ENCODE assay signal across 18 cellular contexts in the genomic region with DNA sequence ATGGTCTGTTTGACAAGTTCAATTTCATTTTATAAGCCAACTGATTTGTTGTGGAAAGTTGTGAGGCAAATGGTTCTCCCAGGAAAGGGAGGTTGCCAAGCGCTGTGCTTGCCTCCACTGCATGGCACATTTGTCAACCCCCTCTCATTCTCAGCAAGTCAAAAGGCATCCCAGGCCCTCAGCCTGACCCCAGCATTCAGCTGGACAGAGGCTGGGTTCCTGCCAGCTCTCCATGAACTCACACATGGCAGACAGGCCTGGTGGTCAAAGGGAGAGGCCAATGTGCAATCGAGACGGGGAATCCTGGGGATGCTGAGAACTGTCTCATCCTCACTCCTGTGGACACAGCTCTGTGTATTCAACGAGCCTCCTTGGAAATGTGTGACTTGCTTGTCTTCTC.
"Had no signal": no experiment of that assay in that cellular context is flagged by ENCODE, and none has a peak within 500 bp of the region (broad histone marks: within the 10 kb centered on the region; RNA-seq: fewer than 3 reads in every experiment).

No MANE protein-coding gene starts in this region.

- H3K9me3 Mint-ChIP-seq: natural killer cell had no signal

- DNase-seq: colonic mucosa; effector CD4-positive, alpha-beta T cell; glutamatergic neuron; islet precursor cell; mammary epithelial cell; natural killer cell; nucleus accumbens; ovary; stimulated activated CD4-positive, alpha-beta T cell treated with anti-CD3 and anti-CD28 coated beads, Interleukin-2, amount 100 ng/mL, for 48 hours; stimulated activated naive CD4-positive, alpha-beta T cell treated with Interleukin-2 at 50 U/mL for 16 hours; thyroid gland; upper lobe of right lung had no signal

- ATAC-seq: gastroesophageal sphincter, left lobe of liver, natural killer cell, upper lobe of right lung had no signal

- H3K27ac Mint-ChIP-seq: natural killer cell had no signal

- H3K36me3 Mint-ChIP-seq: natural killer cell had no signal

- H3K4me1 Mint-ChIP-seq: natural killer cell had no signal

- H3K4me3 Mint-ChIP-seq: natural killer cell, neural crest cell had no signal

- H3K4me3 ChIP-seq: colonic mucosa, gastroesophageal sphincter, ovary, right atrium auricular region, smooth muscle cell, thyroid gland, upper lobe of right lung, vagina had no signal
